13 cellular contexts compared by ENCODE assay signal in the genomic region with DNA sequence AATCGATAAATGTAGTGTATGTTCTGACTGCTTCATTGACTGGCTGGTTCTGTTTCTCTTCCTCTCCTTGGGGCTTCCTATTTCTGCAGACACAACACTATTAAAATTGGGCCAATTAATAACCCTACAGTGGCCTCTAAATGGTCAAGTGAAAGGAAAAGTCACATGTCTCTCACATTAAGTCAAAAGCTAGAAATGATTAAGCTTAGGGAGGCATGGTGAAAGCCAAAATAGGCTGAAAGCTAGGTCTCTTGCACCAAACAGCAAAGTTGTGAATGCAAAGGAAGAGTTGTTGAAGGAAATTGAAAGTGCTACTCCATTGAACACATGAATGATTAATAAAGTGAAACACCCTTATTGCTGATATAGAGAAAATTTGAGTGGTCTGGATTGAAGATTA. TPM values are rescaled to one million over a fixed set of nuclear protein-coding genes. Genes with fewer than 3 reads are reported as not detected.
A peak's percentile ranks its signal among the peaks of the same experiment; 100 is the strongest.
DNase-seq lines count a peak whose midpoint lies in the region; ATAC-seq and TF ChIP-seq lines count a peak whose summit lies in the region.
"Had no signal": no experiment of that assay in that cellular context is flagged by ENCODE, and none has a peak within 500 bp of the region (broad histone marks: within the 10 kb centered on the region; RNA-seq: fewer than 3 reads in every experiment).

No MANE protein-coding gene starts in this region.

- intact Hi-C loops in right lobe of liver (cut with DNase I) = no loop called here

- peaks cover 0 to 4% (median 0%) of the 10 kb centered on the region in 4 donors for H3K36me3 ChIP-seq in right lobe of liver

- TF ChIP-seq POLR2A in right lobe of liver (IDR thresholded peaks at IDR 0.05) = no peak

- no peaks in the 10 kb centered on the region for H3K4me1 ChIP-seq in right lobe of liver

- no peak overlapping the region for H3K27ac ChIP-seq in right lobe of liver
- H3K27ac ChIP-seq: skin epidermis had no signal

- H3K4me3 ChIP-seq in GM12865 (ENCODE audit: low read depth, low read length) (no peak overlapping the region), right lobe of liver (no peak overlapping the region)
- H3K4me3 ChIP-seq: skin epidermis had no signal

- H3K27me3 ChIP-seq in right lobe of liver = no peaks in the 10 kb centered on the region

- H3K9me3 ChIP-seq in right lobe of liver = no peaks in the 10 kb centered on the region

- no peak for TF ChIP-seq CTCF in GM12865 (IDR thresholded peaks at IDR 0.05; ENCODE audit: insufficient read depth, low read depth, low read length, missing control alignments)
- TF ChIP-seq CTCF in right lobe of liver (IDR thresholded peaks at IDR 0.05) = no peak

- WGBS in right lobe of liver (ENCODE audit: insufficient coverage, low coverage, low lambda C conversion rate, missing lambda C conversion rate) = 89% methylated on average over 1 of the region's 1 CpG

- DNase-seq in GM12865 (ENCODE audit: low read depth) (peak; percentile 14), germinal center (ENCODE audit: low spot score) (no peak), hippocampal formation (lab: John Stamatoyannopoulos, UW) (no peak), AG08395 (ENCODE audit: low spot score) (no peak), right lobe of liver (no peak)
- DNase-seq: activated CD4-positive, alpha-beta T cell treated with anti-CD3 and anti-CD28 coated beads for 48 hours; activated naive CD4-positive, alpha-beta T cell treated with Interleukin-2 at 50 U/mL for 16 hours; NCI-H2107; trophoblast cell had no signal

- peak; percentile 98 for ATAC-seq in GM19438 (IDR thresholded peaks at IDR 0.05; ENCODE audit: low read depth, unreplicated experiment)
- ATAC-seq in HG02884 (IDR thresholded peaks at IDR 0.05; ENCODE audit: unreplicated experiment) = peak; percentile 68
- peak; percentile 95 for ATAC-seq in HG03571 (IDR thresholded peaks at IDR 0.05; ENCODE audit: unreplicated experiment)
- ATAC-seq in right lobe of liver = no peak

RNA-seq across cellular contexts. Expression of a gene that starts 58.2 kb away (rescaled TPM):
- 10 to 100 TPM; 18.0 to 65.0 (median 19.3) TPM for total RNA-seq in right lobe of liver

Comparison
In these comparisons a context has a peak if more than half of its experiments do, and no peak if none do; other contexts are left out.
1. ATAC-seq: peak in GM19438 (single experiment), HG02884 (single experiment) and HG03571 (single experiment); none in right lobe of liver (0 of 4).